In the genomic region with DNA sequence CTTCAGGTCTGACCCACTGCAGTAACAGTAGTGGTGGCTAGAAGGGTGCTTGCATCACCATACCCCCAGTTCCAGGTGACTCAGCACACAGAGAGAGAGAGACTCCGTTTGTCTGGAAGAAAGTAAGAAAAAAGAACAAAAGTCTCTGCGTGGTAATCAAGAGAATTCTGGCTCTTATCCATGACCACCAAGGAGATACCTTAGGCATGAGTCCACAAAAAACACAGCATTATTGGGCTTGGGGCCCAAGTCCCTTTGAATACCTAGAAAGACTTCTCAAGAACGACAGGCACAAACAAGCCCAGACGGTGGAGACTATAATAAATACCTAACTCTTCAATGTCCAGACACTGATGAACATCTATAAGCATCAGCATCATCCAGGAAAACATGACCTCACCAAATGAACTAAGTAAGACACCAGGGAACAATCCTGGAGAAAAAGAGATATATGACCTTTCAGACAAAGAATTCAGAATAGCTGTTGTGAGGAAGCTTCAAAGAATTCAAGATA, we compare ENCODE assay signal across 13 cellular contexts. TPM values are rescaled to one million over a fixed set of nuclear protein-coding genes. Genes with fewer than 3 reads are reported as not detected.
DNase-seq lines count a peak whose midpoint lies in the region; ATAC-seq and TF ChIP-seq lines count a peak whose summit lies in the region.
"Had no signal": no experiment of that assay in that cellular context is flagged by ENCODE, and none has a peak within 500 bp of the region (broad histone marks: within the 10 kb centered on the region; RNA-seq: fewer than 3 reads in every experiment).

No MANE protein-coding gene starts in this region.

- no peaks in the 10 kb centered on the region for H3K9me2 ChIP-seq in hepatocyte (replicated peaks; ENCODE audit: insufficient read depth)

- H3K4me3 ChIP-seq in Caco-2 (ENCODE audit: low read depth, low read length) (no peak overlapping the region), mammary epithelial cell (replicated peaks in 1 of 3; ENCODE audit: insufficient read depth in 1 of 3, low read depth in 2 of 3, low read length in 3 of 3) (no peak overlapping the region), mesendoderm (ENCODE audit: low read length) (no peak overlapping the region), hepatocyte (no peak overlapping the region), tibial artery (no peak overlapping the region)

- no peak overlapping the region for H3K56ac ChIP-seq in mesendoderm (ENCODE audit: low read length)

- DNase-seq in Caco-2 (peak; percentile 37 to 59), LHCN-M2 (ENCODE audit: low read depth) (peak; percentile 78), mammary epithelial cell (peak; percentile 99), mesendoderm (peak; percentile 74), hepatocyte (ENCODE audit: low spot score) (no peak), tibial artery (no peak), NCI-H187 (lab: John Stamatoyannopoulos, UW) (no peak), left lobe of liver (ENCODE audit: low spot score) (no peak)
- DNase-seq: activated CD8-positive, alpha-beta memory T cell treated with anti-CD3 and anti-CD28 coated beads, Interleukin-2, amount 50 U/mL, for 48 hours; CD8-positive, alpha-beta T cell; NCI-H1105 treated with DMSO at 0.1 percent for 48 hours; NCI-H748 treated with DMSO at 0.1 percent for 48 hours had no signal

- H3K79me2 ChIP-seq in mammary epithelial cell (ENCODE audit: insufficient read depth, low read length) (no peaks in the 10 kb centered on the region), mesendoderm (ENCODE audit: control insufficient read depth, insufficient read depth, low read length) (no peaks in the 10 kb centered on the region), hepatocyte (no peaks in the 10 kb centered on the region)

- dilution Hi-C loops in mammary epithelial cell (cut with HindIII; ENCODE audit: low sequenced_read_pairs) = no loop called here

- H3K27ac ChIP-seq in mammary epithelial cell (ENCODE audit: insufficient read depth, low read depth, low read length) (peak overlapping the region; percentile 74), mesendoderm (ENCODE audit: low read depth, low read length) (no peak overlapping the region), hepatocyte (no peak overlapping the region), tibial artery (no peak overlapping the region)
- H3K27ac ChIP-seq: VCaP had no signal

- H3K9me3 ChIP-seq in Caco-2 = peaks cover 13% of the 10 kb centered on the region
- no peaks in the 10 kb centered on the region for H3K9me3 ChIP-seq in mammary epithelial cell (replicated peaks; ENCODE audit: insufficient read depth, low read length)
- no peaks in the 10 kb centered on the region for H3K9me3 ChIP-seq in hepatocyte (ENCODE audit: low read depth)
- H3K9me3 ChIP-seq in tibial artery = no peaks in the 10 kb centered on the region

- H3K23ac ChIP-seq in mesendoderm (ENCODE audit: low read length) = no peak overlapping the region

- H3K4ac ChIP-seq in mesendoderm (ENCODE audit: low read depth, low read length) = no peak overlapping the region

- H3K4me1 ChIP-seq in Caco-2 (peaks cover 14% of the 10 kb centered on the region), mammary epithelial cell (ENCODE audit: insufficient read depth, low read length) (peaks cover 17% of the 10 kb centered on the region), mesendoderm (ENCODE audit: control insufficient read depth, low read depth, low read length) (peaks cover 2% of the 10 kb centered on the region), hepatocyte (ENCODE audit: insufficient read depth) (no peaks in the 10 kb centered on the region), tibial artery (no peaks in the 10 kb centered on the region)

- peak overlapping the region; percentile 5 for H2BK15ac ChIP-seq in mesendoderm (replicated peaks; ENCODE audit: low read depth)

- H3K9ac ChIP-seq in mammary epithelial cell (ENCODE audit: insufficient read depth, low read length) (no peak overlapping the region), mesendoderm (ENCODE audit: low read length) (no peak overlapping the region)

- POLR2A ChIA-PET in Caco-2 (lab: Charles Lee) = interaction anchor here (0.8 kb wide), 1 partner anchor 23 kb away, joined by 9 read pairs; no protein-coding TSS in a partner anchor

- 2% methylated on average over 4 of the region's 4 CpGs for WGBS in mammary epithelial cell (ENCODE audit: low coverage, missing lambda C conversion rate)
- WGBS in mesendoderm (ENCODE audit: extremely low coverage, insufficient coverage, low lambda C conversion rate) = no CpG with 5 or more reads among the region's 4 CpGs
- WGBS in hepatocyte (ENCODE audit: low lambda C conversion rate, missing lambda C conversion rate) = 52% methylated on average over 4 of the region's 4 CpGs

- H3K79me1 ChIP-seq in mesendoderm (ENCODE audit: low read length) = no peaks in the 10 kb centered on the region

- H3K4me3 Mint-ChIP-seq in Caco-2 (ENCODE audit: unreplicated experiment) = no peak overlapping the region
- H3K4me3 Mint-ChIP-seq: CD8-positive, alpha-beta T cell had no signal

- no peak overlapping the region for H2BK5ac ChIP-seq in mesendoderm (ENCODE audit: low read length)

- peak overlapping the region; percentile 56 for H2AFZ ChIP-seq in mammary epithelial cell (ENCODE audit: low read depth, low read length)
- H2AFZ ChIP-seq in hepatocyte = no peak overlapping the region

- H3K27ac Mint-ChIP-seq in Caco-2 (ENCODE audit: unreplicated experiment) = peak overlapping the region; percentile 48
- H3K27ac Mint-ChIP-seq: CD8-positive, alpha-beta T cell had no signal

- H4K20me1 ChIP-seq in mammary epithelial cell (ENCODE audit: insufficient read depth, low read length) (no peaks in the 10 kb centered on the region), hepatocyte (ENCODE audit: insufficient read depth, poor library complexity, severe bottlenecking) (no peaks in the 10 kb centered on the region)

- no peaks in the 10 kb centered on the region for H3K36me3 Mint-ChIP-seq in Caco-2 (ENCODE audit: insufficient read depth, unreplicated experiment)

- H3K4me2 ChIP-seq in mammary epithelial cell (ENCODE audit: insufficient read depth, low read depth, low read length) = peak overlapping the region; percentile 70
- H3K4me2 ChIP-seq in mesendoderm (ENCODE audit: low read length) = no peak overlapping the region
- H3K4me2 ChIP-seq in hepatocyte = no peak overlapping the region

- intact Hi-C loops in Caco-2 (cut with micrococcal nuclease; ENCODE audit: unreplicated experiment) (no loop called here), mammary epithelial cell (cut with micrococcal nuclease) (loop anchor here (1.0 kb wide), 1 partner anchor 23 kb away; no protein-coding TSS in a partner anchor), tibial artery (cut with DNase I; ENCODE audit: low total_unique reads) (no loop called here)

- peaks cover 35% of the 10 kb centered on the region for H3K9me3 Mint-ChIP-seq in Caco-2 (ENCODE audit: unreplicated experiment)

- H2BK120ac ChIP-seq in mesendoderm (ENCODE audit: low read depth, low read length) = no peak overlapping the region

- H3K18ac ChIP-seq in mesendoderm (ENCODE audit: low read length) = no peak overlapping the region

- no peaks in the 10 kb centered on the region for H3K36me3 ChIP-seq in Caco-2 (ENCODE audit: control insufficient read depth, insufficient read depth, low read length)
- H3K36me3 ChIP-seq in mammary epithelial cell (ENCODE audit: insufficient read depth, low read length) = no peaks in the 10 kb centered on the region
- no peaks in the 10 kb centered on the region for H3K36me3 ChIP-seq in mesendoderm (ENCODE audit: control insufficient read depth, insufficient read depth, low read length)
- no peaks in the 10 kb centered on the region for H3K36me3 ChIP-seq in hepatocyte (replicated peaks; ENCODE audit: insufficient read depth, low read depth)
- H3K36me3 ChIP-seq in tibial artery = no peaks in the 10 kb centered on the region

- H2AK5ac ChIP-seq in mesendoderm (ENCODE audit: low read length) = no peak overlapping the region

- ATAC-seq in left lobe of liver = no peak
- ATAC-seq: CD8-positive, alpha-beta T cell had no signal

- CTCF ChIA-PET in Caco-2 (lab: Charles Lee) (no interaction called here), mammary epithelial cell (lab: Charles Lee; ENCODE audit: low non-redundant PET) (interaction anchor here (0.6 kb wide), 1 partner anchor 28 kb away, joined by 4 read pairs; no protein-coding TSS in a partner anchor)

- H4K5ac ChIP-seq in mesendoderm (ENCODE audit: low read length) = no peak overlapping the region

- no peak overlapping the region for H4K8ac ChIP-seq in mesendoderm (ENCODE audit: low read depth, low read length)

- BruUV-seq in Caco-2 (replicated peaks; lab: Mats Ljungman, UMichigan) = no TSS peak
- no TSS peak for BruUV-seq in mammary epithelial cell (replicated peaks; lab: Mats Ljungman, UMichigan)

- peaks cover 25% of the 10 kb centered on the region for H3K4me1 Mint-ChIP-seq in Caco-2 (ENCODE audit: low read depth, unreplicated experiment)

- H3K27me3 Mint-ChIP-seq in Caco-2 (ENCODE audit: insufficient read depth, unreplicated experiment) = no peaks in the 10 kb centered on the region

- no peak for TF ChIP-seq CTCF in Caco-2 (IDR thresholded peaks at IDR 0.05; ENCODE audit: insufficient read depth in 1 of 2, low read depth in 1 of 2, low read length in 1 of 2, severe bottlenecking in 1 of 2, unreplicated experiment in 1 of 2)
- TF ChIP-seq CTCF in mammary epithelial cell (conservative IDR thresholded peaks at IDR 0.05 in 1 of 2, IDR thresholded peaks at IDR 0.05 in 1 of 2; ENCODE audit: extremely low read depth in 1 of 2, insufficient read depth in 1 of 2, low read depth in 1 of 2, low read length in 2 of 2) = no peak
- TF ChIP-seq CTCF in hepatocyte (IDR thresholded peaks at IDR 0.05; ENCODE audit: poor library complexity) = no peak
- no peak for TF ChIP-seq CTCF in tibial artery (IDR thresholded peaks at IDR 0.05)

- in situ Hi-C loops in mammary epithelial cell (cut with MboI; ENCODE audit: low sequenced_read_pairs in 2 of 2) = no loop called here

- H3K27me3 ChIP-seq in Caco-2 (replicated peaks; ENCODE audit: control insufficient read depth, insufficient read depth, low read length) = no peaks in the 10 kb centered on the region
- no peaks in the 10 kb centered on the region for H3K27me3 ChIP-seq in mammary epithelial cell (ENCODE audit: insufficient read depth, low read length)
- no peaks in the 10 kb centered on the region for H3K27me3 ChIP-seq in mesendoderm (ENCODE audit: insufficient read depth, low read length, poor library complexity)
- no peaks in the 10 kb centered on the region for H3K27me3 ChIP-seq in hepatocyte
- H3K27me3 ChIP-seq in tibial artery = no peaks in the 10 kb centered on the region

RNA-seq across cellular contexts. Expression of a gene that starts 21.7 kb away (rescaled TPM):
- total RNA-seq in Caco-2 (2022) (32.9 and 34.6 TPM in 2 replicates), LHCN-M2 (2014; rRNA removed) (28.1 and 37.4 TPM in 2 replicates), mammary epithelial cell (10 to 100 TPM; 50.0 to 72.8 TPM), hepatocyte (83.3 and 115 TPM in 2 replicates), left lobe of liver (20.0 TPM)
- 6.9 TPM for polyA plus RNA-seq in LHCN-M2 (2012)
- polyA plus RNA-seq in mammary epithelial cell (12.9 TPM), hepatocyte (40.7 and 52.1 TPM in 2 replicates)
- 57.2 TPM for polyA minus RNA-seq in mammary epithelial cell
- 8.0 TPM for polyA plus RNA-seq in mesendoderm (2013, experiment 1 of 2)
- 7.7 TPM for polyA plus RNA-seq in mesendoderm (2013, experiment 2 of 2)

Comparison
In these comparisons a context has a peak if more than half of its experiments do, and no peak if none do; other contexts are left out.
1. DNase-seq: peak in Caco-2 (2 of 2), LHCN-M2 (single experiment), mammary epithelial cell (single experiment) and mesendoderm (single experiment); none in hepatocyte (single experiment), tibial artery (0 of 2), NCI-H187 (0 of 2) and left lobe of liver (single experiment).